Comparison of ENCODE assay signal across 8 cellular contexts in the genomic region with DNA sequence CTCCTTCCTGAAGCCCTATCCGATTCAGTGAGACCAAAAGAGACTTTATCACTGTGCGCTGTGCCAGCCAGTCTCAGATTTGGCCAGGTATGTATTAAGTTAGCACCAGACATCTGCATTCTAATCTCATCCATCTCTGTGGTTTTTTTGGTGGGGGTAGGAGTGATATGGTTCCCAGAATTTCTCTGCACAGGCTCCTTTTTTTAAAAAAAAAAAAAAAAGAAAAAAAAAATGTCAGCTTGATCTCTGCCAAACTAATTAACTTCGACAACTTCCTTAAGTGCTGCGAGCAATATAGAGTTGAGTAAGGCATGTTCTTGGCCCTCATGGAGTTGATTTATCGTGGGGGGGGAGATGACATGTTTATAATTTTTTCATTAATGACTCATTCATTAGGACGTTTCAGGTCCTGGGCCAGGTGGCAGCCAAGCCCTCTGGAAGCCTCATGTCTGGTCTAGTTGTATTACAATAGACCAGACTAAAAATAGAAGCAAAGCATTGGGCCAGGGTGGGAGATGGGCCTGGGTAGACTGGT. TPM values are rescaled to one million over a fixed set of nuclear protein-coding genes. Genes with fewer than 3 reads are reported as not detected.
DNase-seq lines count a peak whose midpoint lies in the region; ATAC-seq and TF ChIP-seq lines count a peak whose summit lies in the region.
"Had no signal": no experiment of that assay in that cellular context is flagged by ENCODE, and none has a peak within 500 bp of the region (broad histone marks: within the 10 kb centered on the region; RNA-seq: fewer than 3 reads in every experiment).

No MANE protein-coding gene starts in this region.

- peaks cover 22% of the 10 kb centered on the region for H3K4me1 ChIP-seq in right cardiac atrium (ENCODE audit: control insufficient read depth, insufficient read depth, low read length)
- H3K4me1 ChIP-seq in thymus (ENCODE audit: control insufficient read depth, insufficient read depth, low read length): peaks cover 3% of the 10 kb centered on the region

- no peak overlapping the region for H3K4me3 Mint-ChIP-seq in WTC11

- peaks cover 8% of the 10 kb centered on the region for H3K36me3 Mint-ChIP-seq in WTC11

- H3K4me1 Mint-ChIP-seq in WTC11: peaks cover 38% of the 10 kb centered on the region

- H3K27ac ChIP-seq in right cardiac atrium (ENCODE audit: low read length) (peak overlapping the region; percentile 97), thymus (ENCODE audit: low read depth) (peak overlapping the region; percentile 50)

- H3K27ac Mint-ChIP-seq in WTC11: peak overlapping the region; percentile 10; the same call in 1 of the 2 replicates

- DNase-seq in KBM-7 (peak; percentile 58), WTC11 (ENCODE audit: low spot score) (no peak), right cardiac atrium (no peak), GM10248 (ENCODE audit: extremely low spot score) (no peak), KG1 (lab: John Stamatoyannopoulos, UW) (no peak)
- DNase-seq: activated CD4-positive, alpha-beta T cell treated with anti-CD3 and anti-CD28 coated beads, Interleukin-2, amount 50 U/mL, for 48 hours had no signal

- H3K4me3 ChIP-seq in right cardiac atrium (ENCODE audit: low read length) (no peak overlapping the region), thymus (ENCODE audit: low read length) (no peak overlapping the region)

- H3K27me3 Mint-ChIP-seq in WTC11 (ENCODE audit: low read depth): no peaks in the 10 kb centered on the region

- H3K27me3 ChIP-seq in right cardiac atrium (ENCODE audit: control insufficient read depth, insufficient read depth) (no peaks in the 10 kb centered on the region), thymus (ENCODE audit: control insufficient read depth, insufficient read depth) (no peaks in the 10 kb centered on the region)

- ATAC-seq in WTC11 (no peak), right cardiac atrium (peak; percentile 6 to 24), GM19395 (IDR thresholded peaks at IDR 0.05; ENCODE audit: unreplicated experiment) (no peak)

- H3K9me3 ChIP-seq in right cardiac atrium (ENCODE audit: control insufficient read depth, low read length) (no peaks in the 10 kb centered on the region), thymus (ENCODE audit: control insufficient read depth) (no peaks in the 10 kb centered on the region)

- no peaks in the 10 kb centered on the region for H3K36me3 ChIP-seq in thymus (ENCODE audit: control insufficient read depth, insufficient read depth)

- TF ChIP-seq CTCF in WTC11 (IDR thresholded peaks at IDR 0.05): no peak
- TF ChIP-seq CTCF in GM10248 (IDR thresholded peaks at IDR 0.05; ENCODE audit: control extremely low read depth, extremely low read depth, low read depth, missing control alignments): no peak

- in situ Hi-C loops in KBM-7 (cut with MboI; ENCODE audit: low pct_unique_long_range_greater_than_20kb, low sequenced_read_pairs): no loop called here

- CTCF ChIA-PET in WTC11 (lab: Charles Lee): interaction anchor here (0.6 to 4.7 kb wide), 7 partner anchors 11 to 215 kb away, joined by 4 to 32 read pairs (median 6); partner anchors contain the start of gene SLCO3A1
- CTCF ChIA-PET in GM10248 (lab: Yijun Ruan, JAX): no interaction called here

- intact Hi-C loops in right cardiac atrium (cut with DNase I): no loop called here

- H3K9me3 Mint-ChIP-seq in WTC11: peaks cover 13% of the 10 kb centered on the region

- POLR2A ChIA-PET in WTC11 (lab: Charles Lee): interaction anchor here (2.0 kb wide), 1 partner anchor 12 kb away, joined by 9 read pairs; no protein-coding TSS in a partner anchor
- POLR2A ChIA-PET in GM10248 (lab: Yijun Ruan, JAX): no interaction called here

- 25% methylated on average over 6 of the region's 6 CpGs for WGBS in right cardiac atrium
- WGBS in thymus: 9% methylated on average over 6 of the region's 6 CpGs

TF ChIP-seq in WTC11, 78 proteins besides CTCF, POLR2A, EP300 and RAD21:
- TF ChIP-seq ELF4 (CRISPR knock-in tag; IDR thresholded peaks at IDR 0.05; ENCODE audit: low read depth) (no peak), HMGXB4 (CRISPR knock-in tag; IDR thresholded peaks at IDR 0.05) (no peak), MYBL2 (CRISPR knock-in tag; IDR thresholded peaks at IDR 0.05) (no peak), FOXK1 (CRISPR knock-in tag; IDR thresholded peaks at IDR 0.05) (no peak), ATF1 (CRISPR knock-in tag; IDR thresholded peaks at IDR 0.05) (no peak), SP1 (CRISPR knock-in tag; conservative IDR thresholded peaks at IDR 0.05) (no peak), ZNF219 (CRISPR knock-in tag; IDR thresholded peaks at IDR 0.05; ENCODE audit: borderline replicate concordance) (no peak), NR1H2 (CRISPR knock-in tag; IDR thresholded peaks at IDR 0.05) (no peak), IRF2 (CRISPR knock-in tag; IDR thresholded peaks at IDR 0.05; ENCODE audit: borderline replicate concordance, low read depth) (no peak), NFE2L1 (CRISPR knock-in tag; IDR thresholded peaks at IDR 0.05) (no peak), ZNF423 (CRISPR knock-in tag; IDR thresholded peaks at IDR 0.05) (no peak), HMGA2 (CRISPR knock-in tag; IDR thresholded peaks at IDR 0.05) (no peak), ZNF138 (CRISPR knock-in tag; conservative IDR thresholded peaks at IDR 0.05) (no peak), GABPB1 (CRISPR knock-in tag; IDR thresholded peaks at IDR 0.05) (no peak), SMAD4 (CRISPR knock-in tag; IDR thresholded peaks at IDR 0.05) (no peak), ZSCAN18 (CRISPR knock-in tag; IDR thresholded peaks at IDR 0.05) (no peak), ERG (CRISPR knock-in tag; IDR thresholded peaks at IDR 0.05) (no peak)

RNA-seq across cellular contexts. Expression of gene SLCO3A1, which starts 12.9 kb away (rescaled TPM):
- 6.8 to 9.8 TPM (median 9.1 TPM) in 3 replicates for total RNA-seq in WTC11 (2021)
- total RNA-seq in right cardiac atrium: 10 to 100 TPM; 37.4 to 52.0 (median 46.2) TPM
- 42.1 TPM for polyA plus RNA-seq in right cardiac atrium
- polyA plus RNA-seq in thymus: 7.9 TPM

Comparison
In these comparisons a context has a peak if more than half of its experiments do, and no peak if none do; other contexts are left out.
1. ATAC-seq: peak in right cardiac atrium (2 of 2); none in WTC11 (single experiment) and GM19395 (single experiment).